28 cellular contexts compared by ENCODE assay signal in genomic region chr19:6041071-6041470, GRCh38.
"Had no signal": no experiment of that assay in that cellular context is flagged by ENCODE, and none has a peak within 500 bp of the region (broad histone marks: within the 10 kb centered on the region; RNA-seq: fewer than 3 reads in every experiment).

No MANE protein-coding gene starts in this region.

- H3K27ac ChIP-seq: brain microvascular endothelial cell, esophagus squamous epithelium, right lobe of liver, transverse colon, uterus had no signal

- H3K27me3 ChIP-seq: brain microvascular endothelial cell, esophagus squamous epithelium, right lobe of liver, transverse colon, uterus had no signal

- ATAC-seq: naive thymus-derived CD4-positive, alpha-beta T cell; right lobe of liver; SK-N-SH treated with all-trans-retinoic acid at 6 μM for 48 hours; T-helper 17 cell had no signal

- H3K9me3 ChIP-seq: esophagus squamous epithelium, right lobe of liver, transverse colon, uterus had no signal

- H3K27me3 Mint-ChIP-seq: activated CD4-positive, alpha-beta memory T cell treated with anti-CD3 and anti-CD28 coated beads for 36 hours; activated CD4-positive, alpha-beta T cell treated with anti-CD3 and anti-CD28 coated beads, Interleukin-2, amount 10 ng/mL, durations not matched to agents 24 days and 14 days; activated naive CD4-positive, alpha-beta T cell treated with anti-CD3 and anti-CD28 coated beads, Interleukin-2, amount 10 ng/mL, durations not matched to agents 7 days and 5 days; activated naive CD8-positive, alpha-beta T cell treated with anti-CD3 and anti-CD28 coated beads, Interleukin-2, amount 10 ng/mL, durations not matched to agents 7 days and 5 days; naive thymus-derived CD4-positive, alpha-beta T cell; T-helper 17 cell had no signal

- H3K4me1 ChIP-seq: right lobe of liver, transverse colon, uterus had no signal

- H3K4me1 Mint-ChIP-seq: mesothelial cell of epicardium had no signal

- FAIRE-seq: astrocyte, islet of Langerhans, small intestine had no signal

- H3K9me3 Mint-ChIP-seq: activated CD4-positive, alpha-beta memory T cell treated with anti-CD3 and anti-CD28 coated beads for 36 hours; activated naive CD4-positive, alpha-beta T cell treated with anti-CD3 and anti-CD28 coated beads, Interleukin-2, amount 10 ng/mL, durations not matched to agents 7 days and 5 days; activated T-helper 1 cell treated with anti-CD3 and anti-CD28 coated beads, Interleukin-12 subunit alpha, Interleukin-12 subunit beta, Interleukin-2, Interleukin-4 antibody, amounts not matched to agents 30 ng/mL and 10 ng/mL and 1 ng/mL, durations not matched to agents 14 hours and 24 hours and 36 hours had no signal

- DNase-seq: activated CD4-positive, alpha-beta memory T cell treated with anti-CD3 and anti-CD28 coated beads for 36 hours; activated CD4-positive, alpha-beta T cell treated with anti-CD3 and anti-CD28 coated beads, Interleukin-2, amount 10 ng/mL, durations not matched to agents 24 days and 14 days; activated CD4-positive, CD25-positive, alpha-beta regulatory T cell treated with anti-CD3 and anti-CD28 coated beads, Interleukin-2, amount 50 U/mL, for 72 hours; activated effector memory CD4-positive, alpha-beta T cell treated with anti-CD3 and anti-CD28 coated beads, Interleukin-2, amount 50 U/mL, for 16 hours; activated naive CD4-positive, alpha-beta T cell treated with anti-CD3 and anti-CD28 coated beads, Interleukin-2, amount 10 ng/mL, durations not matched to agents 7 days and 5 days; activated naive CD8-positive, alpha-beta T cell treated with anti-CD3 and anti-CD28 coated beads, Interleukin-2, amount 10 ng/mL, durations not matched to agents 7 days and 5 days; activated T-cell treated with anti-CD3 and anti-CD28 coated beads for 4 hours; brain microvascular endothelial cell; dermis blood vessel endothelial cell; effector CD4-positive, alpha-beta T cell; esophagus squamous epithelium; foreskin melanocyte; mammary epithelial cell; naive thymus-derived CD4-positive, alpha-beta T cell; posterior cingulate gyrus; small intestine; stimulated activated CD4-positive, alpha-beta T cell treated with anti-CD3 and anti-CD28 coated beads, Interleukin-1b, Interleukin-23, amount 100 ng/mL, for 48 hours; stimulated activated CD4-positive, alpha-beta T cell treated with anti-CD3 and anti-CD28 coated beads, Interleukin-4, amount 100 ng/mL, for 4 hours; stimulated activated naive CD4-positive, alpha-beta T cell; T-helper 17 cell; transverse colon had no signal

- H3K4me3 ChIP-seq: esophagus squamous epithelium, right lobe of liver, transverse colon, uterus had no signal

- H3K36me3 Mint-ChIP-seq: activated CD4-positive, alpha-beta memory T cell treated with anti-CD3 and anti-CD28 coated beads for 36 hours; activated naive CD4-positive, alpha-beta T cell treated with anti-CD3 and anti-CD28 coated beads, Interleukin-2, amount 10 ng/mL, durations not matched to agents 7 days and 5 days had no signal

- H3K27ac Mint-ChIP-seq: activated CD4-positive, alpha-beta memory T cell treated with anti-CD3 and anti-CD28 coated beads for 36 hours; activated CD4-positive, alpha-beta T cell treated with anti-CD3 and anti-CD28 coated beads, Interleukin-2, amount 10 ng/mL, durations not matched to agents 24 days and 14 days; activated naive CD4-positive, alpha-beta T cell treated with anti-CD3 and anti-CD28 coated beads, Interleukin-2, amount 10 ng/mL, durations not matched to agents 7 days and 5 days; activated naive CD8-positive, alpha-beta T cell treated with anti-CD3 and anti-CD28 coated beads, Interleukin-2, amount 10 ng/mL, durations not matched to agents 7 days and 5 days; activated T-helper 1 cell treated with anti-CD3 and anti-CD28 coated beads, Interleukin-12 subunit alpha, Interleukin-12 subunit beta, Interleukin-2, Interleukin-4 antibody, amounts not matched to agents 30 ng/mL and 10 ng/mL and 1 ng/mL, durations not matched to agents 14 hours and 24 hours and 36 hours; mesothelial cell of epicardium; naive thymus-derived CD4-positive, alpha-beta T cell; T-helper 17 cell had no signal

- H3K36me3 ChIP-seq: brain microvascular endothelial cell, right lobe of liver, uterus had no signal

- H3K4me3 Mint-ChIP-seq: activated CD4-positive, alpha-beta memory T cell treated with anti-CD3 and anti-CD28 coated beads for 36 hours; activated CD4-positive, alpha-beta T cell treated with anti-CD3 and anti-CD28 coated beads, Interleukin-2, amount 10 ng/mL, durations not matched to agents 24 days and 14 days; activated naive CD4-positive, alpha-beta T cell treated with anti-CD3 and anti-CD28 coated beads, Interleukin-2, amount 10 ng/mL, durations not matched to agents 7 days and 5 days; activated naive CD8-positive, alpha-beta T cell treated with anti-CD3 and anti-CD28 coated beads, Interleukin-2, amount 10 ng/mL, durations not matched to agents 7 days and 5 days; activated T-helper 1 cell treated with anti-CD3 and anti-CD28 coated beads, Interleukin-12 subunit alpha, Interleukin-12 subunit beta, Interleukin-2, Interleukin-4 antibody, amounts not matched to agents 30 ng/mL and 10 ng/mL and 1 ng/mL, durations not matched to agents 14 hours and 24 hours and 36 hours; mesothelial cell of epicardium; naive thymus-derived CD4-positive, alpha-beta T cell; T-helper 17 cell had no signal
